Comparison of ENCODE assay signal across 14 cellular contexts in genomic region chr3:19702416-19703078, GRCh38.
DNase-seq lines count a peak whose midpoint lies in the region; ATAC-seq and TF ChIP-seq lines count a peak whose summit lies in the region.
"Had no signal": no experiment of that assay in that cellular context is flagged by ENCODE, and none has a peak within 500 bp of the region (broad histone marks: within the 10 kb centered on the region; RNA-seq: fewer than 3 reads in every experiment).

No MANE protein-coding gene starts in this region.

- no peaks in the 10 kb centered on the region for H3K4me1 Mint-ChIP-seq in stimulated activated effector memory CD8-positive, alpha-beta T cell treated with anti-CD3 and anti-CD28 coated beads, Interleukin-12 subunit alpha, Interleukin-12 subunit beta, amount 100 ng/mL, for 72 hours
- H3K4me1 Mint-ChIP-seq: neural progenitor cell had no signal

- peak overlapping the region; percentile 59 for H2AFZ ChIP-seq in Loucy (ENCODE audit: low read length)

- peak; percentile 36 for ATAC-seq in stimulated activated effector memory CD8-positive, alpha-beta T cell treated with anti-CD3 and anti-CD28 coated beads, Interleukin-12 subunit alpha, Interleukin-12 subunit beta, amount 100 ng/mL, for 72 hours
- no peak for ATAC-seq in HG03135 (IDR thresholded peaks at IDR 0.05; ENCODE audit: unreplicated experiment)
- ATAC-seq in HG02970 (IDR thresholded peaks at IDR 0.05; ENCODE audit: low FRiP score, unreplicated experiment), result no peak

- no peak overlapping the region for H3K4me3 Mint-ChIP-seq in stimulated activated effector memory CD8-positive, alpha-beta T cell treated with anti-CD3 and anti-CD28 coated beads, Interleukin-12 subunit alpha, Interleukin-12 subunit beta, amount 100 ng/mL, for 72 hours
- H3K4me3 Mint-ChIP-seq: neural progenitor cell had no signal

- H3K79me2 ChIP-seq in Loucy (ENCODE audit: insufficient read depth, low read length), result no peaks in the 10 kb centered on the region

- peak; percentile 6 for DNase-seq in activated gamma-delta T cell (lab: John Stamatoyannopoulos, UW)
- no peak for DNase-seq in activated gamma-delta T cell treated with Interleukin-2 at 50 U/mL for 16 hours
- DNase-seq in fibroblast of villous mesenchyme (ENCODE audit: low read depth), result peak; percentile 48
- DNase-seq in stimulated activated effector memory CD8-positive, alpha-beta T cell treated with anti-CD3 and anti-CD28 coated beads, Interleukin-12 subunit alpha, Interleukin-12 subunit beta, amount 100 ng/mL, for 72 hours (ENCODE audit: low spot score in 2 of 2), result no peak
- DNase-seq in NCI-H1930 (lab: John Stamatoyannopoulos, UW), result no peak
- DNase-seq: ACHN; activated CD8-positive, alpha-beta memory T cell treated with anti-CD3 and anti-CD28 coated beads, Interleukin-2, amount 50 U/mL, for 48 hours; spleen had no signal

- no peak overlapping the region for H3K27ac Mint-ChIP-seq in stimulated activated effector memory CD8-positive, alpha-beta T cell treated with anti-CD3 and anti-CD28 coated beads, Interleukin-12 subunit alpha, Interleukin-12 subunit beta, amount 100 ng/mL, for 72 hours
- H3K27ac Mint-ChIP-seq: neural progenitor cell had no signal

- H3K9me3 Mint-ChIP-seq in stimulated activated effector memory CD8-positive, alpha-beta T cell treated with anti-CD3 and anti-CD28 coated beads, Interleukin-12 subunit alpha, Interleukin-12 subunit beta, amount 100 ng/mL, for 72 hours, result no peaks in the 10 kb centered on the region

- no peaks in the 10 kb centered on the region for H3K36me3 ChIP-seq in Loucy (ENCODE audit: insufficient read depth, low read length)
- H3K36me3 ChIP-seq: ascending aorta, neural progenitor cell, spleen, upper lobe of left lung had no signal

- no peaks in the 10 kb centered on the region for H4K20me1 ChIP-seq in Loucy (ENCODE audit: insufficient read depth, low read length, poor library complexity, severe bottlenecking)

- no peaks in the 10 kb centered on the region for H3K9me3 ChIP-seq in Loucy (ENCODE audit: insufficient read depth, low read depth, low read length)
- H3K9me3 ChIP-seq: ascending aorta had no signal

- peak overlapping the region; percentile 52 for H3K4me2 ChIP-seq in Loucy (ENCODE audit: low read depth, low read length, poor library complexity, severe bottlenecking)
- H3K4me2 ChIP-seq: neural progenitor cell had no signal

- no peak for TF ChIP-seq CTCF in Loucy (conservative IDR thresholded peaks at IDR 0.05; ENCODE audit: low read length)
- no peak for TF ChIP-seq CTCF in fibroblast of villous mesenchyme (IDR thresholded peaks at IDR 0.05; ENCODE audit: insufficient read depth, low read depth, low read length)

- peak overlapping the region; percentile 61 for H3K9ac ChIP-seq in Loucy (ENCODE audit: low read depth, low read length, poor library complexity, severe bottlenecking)
- H3K9ac ChIP-seq: neural progenitor cell had no signal

- H3K4me3 ChIP-seq in Loucy (ENCODE audit: low read length, poor library complexity, severe bottlenecking) (peak overlapping the region; percentile 69), fibroblast of villous mesenchyme (ENCODE audit: low read depth, low read length) (peak overlapping the region; percentile 54)
- H3K4me3 ChIP-seq: ascending aorta, neural progenitor cell had no signal

- H3K4me1 ChIP-seq in Loucy (ENCODE audit: insufficient read depth, low read length, poor library complexity, severe bottlenecking), result peaks cover 12% of the 10 kb centered on the region
- H3K4me1 ChIP-seq: ascending aorta, neural progenitor cell, spleen, upper lobe of left lung had no signal

- H3F3A ChIP-seq in Loucy (ENCODE audit: low read depth), result no peaks in the 10 kb centered on the region

- H3K36me3 Mint-ChIP-seq in stimulated activated effector memory CD8-positive, alpha-beta T cell treated with anti-CD3 and anti-CD28 coated beads, Interleukin-12 subunit alpha, Interleukin-12 subunit beta, amount 100 ng/mL, for 72 hours, result no peaks in the 10 kb centered on the region
- H3K36me3 Mint-ChIP-seq: neural progenitor cell had no signal

- no peaks in the 10 kb centered on the region for H3K27me3 ChIP-seq in Loucy (ENCODE audit: insufficient read depth, low read length, poor library complexity, severe bottlenecking)
- H3K27me3 ChIP-seq: ascending aorta, neural progenitor cell, spleen, upper lobe of left lung had no signal

- no peaks in the 10 kb centered on the region for H3K9me2 ChIP-seq in Loucy (replicated peaks; ENCODE audit: low read depth, low read length)

Comparison
In these comparisons a context has a peak if more than half of its experiments do, and no peak if none do; other contexts are left out.
1. DNase-seq: peak in activated gamma-delta T cell (single experiment) and fibroblast of villous mesenchyme (single experiment); none in activated gamma-delta T cell treated with Interleukin-2 at 50 U/mL for 16 hours (single experiment), stimulated activated effector memory CD8-positive, alpha-beta T cell treated with anti-CD3 and anti-CD28 coated beads, Interleukin-12 subunit alpha, Interleukin-12 subunit beta, amount 100 ng/mL, for 72 hours (0 of 2) and NCI-H1930 (0 of 2).